1 cellular context compared by ENCODE assay signal in the genomic region with DNA sequence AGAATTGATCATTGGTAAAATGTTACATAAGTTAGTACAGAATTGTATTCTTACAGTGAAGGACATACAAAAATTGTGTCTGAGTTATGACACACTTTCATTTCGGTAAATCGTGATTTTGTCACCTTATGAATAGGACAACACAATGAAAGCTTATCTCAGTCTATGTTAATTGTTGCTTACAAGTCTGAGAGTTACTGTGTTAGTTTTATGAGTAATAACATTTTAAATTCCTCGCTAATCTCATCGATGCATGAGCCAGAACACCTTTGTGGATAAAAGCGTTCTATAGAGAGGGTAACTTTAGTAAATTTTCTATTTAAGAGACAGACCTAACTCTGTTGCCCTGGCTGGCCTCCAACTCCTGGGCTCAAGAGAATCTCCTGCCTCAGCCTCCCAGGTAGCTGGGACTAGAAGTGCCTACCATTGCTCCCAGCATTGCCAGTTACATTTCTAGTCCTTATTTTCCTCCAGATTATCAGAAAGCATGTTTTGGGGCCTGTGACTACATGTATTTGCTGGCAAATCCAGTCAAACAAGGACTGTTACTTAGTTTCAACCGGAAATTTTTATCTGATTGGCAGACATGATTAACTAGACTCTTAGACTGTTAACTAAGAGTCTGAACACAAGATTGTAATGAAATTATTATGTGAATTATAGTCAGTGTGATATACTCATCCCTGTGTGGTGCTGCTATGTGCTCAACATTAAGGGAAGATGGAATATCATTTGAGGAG.
A peak's percentile ranks its signal among the peaks of the same experiment; 100 is the strongest.
TF ChIP-seq lines count a peak whose summit lies in the region.

No MANE protein-coding gene starts in this region.

TF ChIP-seq in endothelial cell of umbilical vein, 7 proteins besides CTCF, POLR2A, EP300 and RAD21:
- TF ChIP-seq GATA2 (IDR thresholded peaks at IDR 0.05; ENCODE audit: insufficient read depth, insufficient read length, low read depth, low read length): peak; percentile 54
- TF ChIP-seq FOS (IDR thresholded peaks at IDR 0.05; ENCODE audit: borderline replicate concordance, insufficient read depth, low read length): no peak
TF ChIP-seq in endothelial cell of umbilical vein: peak in this region for 1.
